In genomic region chr20:49914310-49915117, GRCh38 we compare ENCODE assay signal across 8 cellular contexts. TPM values are rescaled to one million over a fixed set of nuclear protein-coding genes. Genes with fewer than 3 reads are reported as not detected.
A peak's percentile ranks its signal among the peaks of the same experiment; 100 is the strongest.
DNase-seq lines count a peak whose midpoint lies in the region; ATAC-seq and TF ChIP-seq lines count a peak whose summit lies in the region.

No MANE protein-coding gene starts in this region.

- peaks cover 23% of the 10 kb centered on the region for H4K20me1 ChIP-seq in OCI-LY3 (ENCODE audit: insufficient read depth, low read length)

- H3K27me3 Mint-ChIP-seq in activated naive CD4-positive, alpha-beta T cell treated with anti-CD3 and anti-CD28 coated beads, Interleukin-2, amount 10 ng/mL, durations not matched to agents 7 days and 5 days, result peaks cover 4% of the 10 kb centered on the region

- H3K4me2 ChIP-seq in OCI-LY3 (ENCODE audit: low read length), result peak overlapping the region; percentile 88

- peaks cover 2% of the 10 kb centered on the region for H3K36me3 Mint-ChIP-seq in activated naive CD4-positive, alpha-beta T cell treated with anti-CD3 and anti-CD28 coated beads, Interleukin-2, amount 10 ng/mL, durations not matched to agents 7 days and 5 days

- H3K4me3 ChIP-seq in OCI-LY3 (ENCODE audit: low read length), result peak overlapping the region; percentile 85

- H3K4me1 Mint-ChIP-seq in activated naive CD4-positive, alpha-beta T cell treated with anti-CD3 and anti-CD28 coated beads, Interleukin-2, amount 10 ng/mL, durations not matched to agents 7 days and 5 days, result peaks cover 32% of the 10 kb centered on the region

- CTCF ChIA-PET in activated naive CD4-positive, alpha-beta T cell treated with anti-CD3 and anti-CD28 coated beads, Interleukin-2, amount 10 ng/mL, durations not matched to agents 7 days and 5 days (lab: Charles Lee), result interaction anchor here (0.9 to 1.8 kb wide), 8 partner anchors 10 to 157 kb away, joined by 3 to 5 read pairs (median 4); no protein-coding TSS in a partner anchor

- H3K4me1 ChIP-seq in OCI-LY3 (ENCODE audit: low read length), result peaks cover 30% of the 10 kb centered on the region

- peaks cover 15% of the 10 kb centered on the region for H3K36me3 ChIP-seq in OCI-LY3 (replicated peaks; ENCODE audit: low read depth, low read length)

- H3K79me2 ChIP-seq in OCI-LY3 (ENCODE audit: low read length), result peaks cover 58% of the 10 kb centered on the region

- DNase-seq in activated naive CD4-positive, alpha-beta T cell treated with anti-CD3 and anti-CD28 coated beads, Interleukin-2, amount 10 ng/mL, durations not matched to agents 7 days and 5 days, result peak; percentile 42
- no peak for DNase-seq in activated naive CD4-positive, alpha-beta T cell treated with Interleukin-2 at 50 U/mL for 16 hours
- DNase-seq in dermis blood vessel endothelial cell, result peak; percentile 40
- DNase-seq in myocyte (ENCODE audit: low read depth), result peak; percentile 47
- DNase-seq in central memory CD4-positive, alpha-beta T cell, result no peak
- no peak for DNase-seq in activated CD4-positive, alpha-beta T cell treated with anti-CD3 and anti-CD28 coated beads, Interleukin-2, amount 50 U/mL, for 4 hours

- H2AFZ ChIP-seq in OCI-LY3 (ENCODE audit: low read depth, low read length), result no peak overlapping the region; the same call in 1 of the 2 replicates

- no peaks in the 10 kb centered on the region for H3K27me3 ChIP-seq in OCI-LY3 (ENCODE audit: low read depth, low read length)

- peak overlapping the region; percentile 82 for H3K9ac ChIP-seq in OCI-LY3 (ENCODE audit: low read length)

- no peaks in the 10 kb centered on the region for H3K9me3 Mint-ChIP-seq in activated naive CD4-positive, alpha-beta T cell treated with anti-CD3 and anti-CD28 coated beads, Interleukin-2, amount 10 ng/mL, durations not matched to agents 7 days and 5 days

- no peaks in the 10 kb centered on the region for H3K9me3 ChIP-seq in OCI-LY3 (ENCODE audit: insufficient read depth, low read length)

- no peak for ATAC-seq in HG03039 (IDR thresholded peaks at IDR 0.05; ENCODE audit: unreplicated experiment)

- peak overlapping the region; percentile 96 for H3K4me3 Mint-ChIP-seq in activated naive CD4-positive, alpha-beta T cell treated with anti-CD3 and anti-CD28 coated beads, Interleukin-2, amount 10 ng/mL, durations not matched to agents 7 days and 5 days

- H3K27ac ChIP-seq in OCI-LY3 (ENCODE audit: low read length), result peak overlapping the region; percentile 88

- TF ChIP-seq CTCF in OCI-LY3 (IDR thresholded peaks at IDR 0.05; ENCODE audit: low read depth, low read length), result peak; percentile 34

- peak overlapping the region; percentile 89 for H3K27ac Mint-ChIP-seq in activated naive CD4-positive, alpha-beta T cell treated with anti-CD3 and anti-CD28 coated beads, Interleukin-2, amount 10 ng/mL, durations not matched to agents 7 days and 5 days

RNA-seq across cellular contexts. Expression of gene SPATA2, which starts 0.8 kb away (rescaled TPM):
- total RNA-seq in dermis blood vessel endothelial cell (1.2 and 2.4 TPM in 2 replicates), myocyte (4.1 and 4.8 TPM in 2 replicates)
- polyA plus RNA-seq in myocyte (2012), result 5.5 TPM

RNA-seq across cellular contexts. Expression of gene RNF114, which starts 21.7 kb away (rescaled TPM):
- total RNA-seq in dermis blood vessel endothelial cell, result 69.4 and 169 TPM in 2 replicates
- 87.9 and 107 TPM in 2 replicates for total RNA-seq in myocyte
- polyA plus RNA-seq in myocyte (2012), result 43.9 TPM

Comparison
In these comparisons a context has a peak if more than half of its experiments do, and no peak if none do; other contexts are left out.
1. DNase-seq: peak in activated naive CD4-positive, alpha-beta T cell treated with anti-CD3 and anti-CD28 coated beads, Interleukin-2, amount 10 ng/mL, durations not matched to agents 7 days and 5 days (single experiment), dermis blood vessel endothelial cell (single experiment) and myocyte (single experiment); none in activated naive CD4-positive, alpha-beta T cell treated with Interleukin-2 at 50 U/mL for 16 hours (single experiment), central memory CD4-positive, alpha-beta T cell (single experiment) and activated CD4-positive, alpha-beta T cell treated with anti-CD3 and anti-CD28 coated beads, Interleukin-2, amount 50 U/mL, for 4 hours (0 of 2).